Comparison of ENCODE assay signal across 18 cellular contexts in genomic region chr2:35526741-35527140, GRCh38.
DNase-seq lines count a peak whose midpoint lies in the region; FAIRE-seq and TF ChIP-seq lines count a peak whose summit lies in the region.
"Had no signal": no experiment of that assay in that cellular context is flagged by ENCODE, and none has a peak within 500 bp of the region (broad histone marks: within the 10 kb centered on the region; RNA-seq: fewer than 3 reads in every experiment).

No MANE protein-coding gene starts in this region.

- H4K20me1 ChIP-seq in astrocyte (ENCODE audit: insufficient read depth, low read length) (no peaks in the 10 kb centered on the region), endothelial cell of umbilical vein (replicated peaks; ENCODE audit: control insufficient read depth, extremely low read depth, insufficient read depth, low read length) (no peaks in the 10 kb centered on the region), neural progenitor cell (ENCODE audit: low read depth) (no peaks in the 10 kb centered on the region)

- H4K8ac ChIP-seq in trophoblast cell (ENCODE audit: low read depth, low read length), result no peak overlapping the region

- H3K9ac ChIP-seq in astrocyte (ENCODE audit: low read length) (no peak overlapping the region), endothelial cell of umbilical vein (replicated peaks; ENCODE audit: extremely low read depth, insufficient read depth, low read length) (no peak overlapping the region), neural progenitor cell (no peak overlapping the region), trophoblast cell (ENCODE audit: low read length) (no peak overlapping the region)

- intact Hi-C loops in endothelial cell of umbilical vein (cut with micrococcal nuclease), result no loop called here

- H3F3A ChIP-seq in neural progenitor cell (ENCODE audit: low read depth), result no peaks in the 10 kb centered on the region

- TF ChIP-seq EP300 in Ishikawa (IDR thresholded peaks at IDR 0.05; ENCODE audit: borderline replicate concordance), result no peak

- CTCF ChIA-PET in endothelial cell of umbilical vein (lab: Charles Lee), result interaction anchor here (0.9 kb wide), 1 partner anchor 23 kb away, joined by 5 read pairs; no protein-coding TSS in a partner anchor

- DNase-seq in astrocyte (ENCODE audit: low read depth) (peak; percentile 13), endothelial cell of umbilical vein (ENCODE audit: low read depth, low spot score) (peak; percentile 28), neural progenitor cell (ENCODE audit: low spot score) (peak; percentile 15), NCI-H2081 (lab: John Stamatoyannopoulos, UW) (no peak), trophoblast cell (no peak), H7 (no peak)
- DNase-seq: AML-193, DMS79 treated with DMSO at 0.1 percent for 48 hours, NCI-H1436, NCI-H1930, NCI-H345, NCI-H526 treated with DMSO at 0.1 percent for 48 hours, SHP77 had no signal

- H3K18ac ChIP-seq in trophoblast cell (ENCODE audit: low read length), result no peak overlapping the region

- H2AFZ ChIP-seq in astrocyte (ENCODE audit: low read depth, low read length) (no peak overlapping the region), endothelial cell of umbilical vein (ENCODE audit: low read depth, low read length) (no peak overlapping the region), neural progenitor cell (replicated peaks) (no peak overlapping the region), trophoblast cell (ENCODE audit: insufficient read depth, low read length, poor library complexity) (no peak overlapping the region)

- no peak overlapping the region for H2BK12ac ChIP-seq in trophoblast cell (ENCODE audit: low read length)

- H3K36me3 ChIP-seq in astrocyte (ENCODE audit: insufficient read depth, low read length), result no peaks in the 10 kb centered on the region
- H3K36me3 ChIP-seq in endothelial cell of umbilical vein (ENCODE audit: control insufficient read depth in 2 of 2, extremely low read depth in 1 of 2, insufficient read depth in 2 of 2, low read length in 2 of 2), result no peaks in the 10 kb centered on the region
- no peaks in the 10 kb centered on the region for H3K36me3 ChIP-seq in neural progenitor cell
- H3K36me3 ChIP-seq in trophoblast cell (ENCODE audit: control insufficient read depth in 1 of 2, insufficient read depth in 2 of 2, low read length in 2 of 2), result no peaks in the 10 kb centered on the region
- no peaks in the 10 kb centered on the region for H3K36me3 ChIP-seq in H7 (replicated peaks; ENCODE audit: control insufficient read depth, insufficient read depth, low read length)

- no peaks in the 10 kb centered on the region for H3K9me1 ChIP-seq in endothelial cell of umbilical vein (replicated peaks; ENCODE audit: control insufficient read depth, extremely low read depth, insufficient read depth, low read length)

- no peak overlapping the region for H2BK120ac ChIP-seq in trophoblast cell (ENCODE audit: insufficient read depth, low read length, poor library complexity)

- H3K79me2 ChIP-seq in astrocyte (ENCODE audit: insufficient read depth, low read length) (no peaks in the 10 kb centered on the region), endothelial cell of umbilical vein (ENCODE audit: control insufficient read depth, insufficient read depth, low read length) (no peaks in the 10 kb centered on the region), neural progenitor cell (ENCODE audit: low read depth) (no peaks in the 10 kb centered on the region), trophoblast cell (ENCODE audit: control insufficient read depth, insufficient read depth, low read length, poor library complexity) (no peaks in the 10 kb centered on the region)

- no peak overlapping the region for H3K4me3 ChIP-seq in astrocyte (ENCODE audit: insufficient read depth, low read depth, low read length)
- no peak overlapping the region for H3K4me3 ChIP-seq in endothelial cell of umbilical vein (replicated peaks in 1 of 3; ENCODE audit: insufficient read depth in 1 of 3, low read depth in 1 of 3, low read length in 3 of 3)
- no peak overlapping the region for H3K4me3 ChIP-seq in neural progenitor cell
- H3K4me3 ChIP-seq in trophoblast cell (ENCODE audit: low read depth, low read length), result no peak overlapping the region
- no peak overlapping the region for H3K4me3 ChIP-seq in H7 (ENCODE audit: insufficient read depth, low read depth, low read length)
- H3K4me3 ChIP-seq: SK-N-MC had no signal

- POLR2A ChIA-PET in endothelial cell of umbilical vein (lab: Charles Lee), result no interaction called here

- no TSS peak for BruUV-seq in endothelial cell of umbilical vein (replicated peaks; lab: Mats Ljungman, UMichigan)

- no peak overlapping the region for H3K14ac ChIP-seq in trophoblast cell (ENCODE audit: low read length)

- no peak for TF ChIP-seq POLR2A in endothelial cell of umbilical vein (IDR thresholded peaks at IDR 0.05; ENCODE audit: low read depth, low read length)

- no peaks in the 10 kb centered on the region for H3K4me1 Mint-ChIP-seq in astrocyte (ENCODE audit: low read depth, unreplicated experiment)
- peaks cover 4% of the 10 kb centered on the region for H3K4me1 Mint-ChIP-seq in neural progenitor cell

- no peak overlapping the region for H2BK5ac ChIP-seq in trophoblast cell (ENCODE audit: low read depth, low read length, poor library complexity)

- no peaks in the 10 kb centered on the region for H3K79me1 ChIP-seq in trophoblast cell (ENCODE audit: low read length)

- H3K4me2 ChIP-seq in astrocyte (ENCODE audit: low read length) (no peak overlapping the region), endothelial cell of umbilical vein (ENCODE audit: insufficient read depth, low read length) (no peak overlapping the region), neural progenitor cell (no peak overlapping the region), trophoblast cell (ENCODE audit: low read length) (no peak overlapping the region)

- no peak overlapping the region for H3K4me3 Mint-ChIP-seq in astrocyte (ENCODE audit: unreplicated experiment)
- no peak overlapping the region for H3K4me3 Mint-ChIP-seq in neural progenitor cell

- H3K9me3 Mint-ChIP-seq in astrocyte (ENCODE audit: unreplicated experiment) (peaks cover 3% of the 10 kb centered on the region), neural progenitor cell (peaks cover 2% of the 10 kb centered on the region)

- TF ChIP-seq RAD21 in Ishikawa (IDR thresholded peaks at IDR 0.05; ENCODE audit: low read depth), result no peak

- no peak overlapping the region for H3K23ac ChIP-seq in trophoblast cell (ENCODE audit: low read length)

- no peak for TF ChIP-seq CTCF in astrocyte (IDR thresholded peaks at IDR 0.05; ENCODE audit: insufficient read depth, low read depth, low read length)
- TF ChIP-seq CTCF in endothelial cell of umbilical vein (IDR thresholded peaks at IDR 0.05; ENCODE audit: extremely low read depth in 1 of 2, insufficient read depth in 1 of 2, low read depth in 1 of 2, low read length in 2 of 2), result no peak
- no peak for TF ChIP-seq CTCF in neural progenitor cell (IDR thresholded peaks at IDR 0.05)

- H3K4ac ChIP-seq in trophoblast cell (ENCODE audit: low read depth, low read length), result no peak overlapping the region

- H3K36me3 Mint-ChIP-seq in astrocyte (ENCODE audit: low read depth, unreplicated experiment) (no peaks in the 10 kb centered on the region), neural progenitor cell (no peaks in the 10 kb centered on the region)

- no peak overlapping the region for H2AK5ac ChIP-seq in trophoblast cell (ENCODE audit: low read length)

- H3K4me1 ChIP-seq in astrocyte (ENCODE audit: insufficient read depth, low read length) (no peaks in the 10 kb centered on the region), endothelial cell of umbilical vein (ENCODE audit: control insufficient read depth, extremely low read depth, insufficient read depth, low read length) (no peaks in the 10 kb centered on the region), neural progenitor cell (peaks cover 3% of the 10 kb centered on the region), trophoblast cell (ENCODE audit: control insufficient read depth in 1 of 2, insufficient read depth in 2 of 2, low read length in 2 of 2) (no peaks in the 10 kb centered on the region)

- no peak overlapping the region for H4K91ac ChIP-seq in trophoblast cell (ENCODE audit: low read depth, low read length)

- no peaks in the 10 kb centered on the region for H3K27me3 ChIP-seq in astrocyte (ENCODE audit: insufficient read depth, low read length)
- no peaks in the 10 kb centered on the region for H3K27me3 ChIP-seq in endothelial cell of umbilical vein (ENCODE audit: control insufficient read depth in 2 of 2, insufficient read depth in 2 of 2, low read length in 2 of 2)
- H3K27me3 ChIP-seq in neural progenitor cell, result no peaks in the 10 kb centered on the region
- H3K27me3 ChIP-seq in trophoblast cell (ENCODE audit: insufficient read depth, low read length), result no peaks in the 10 kb centered on the region
- H3K27me3 ChIP-seq in H7 (ENCODE audit: control insufficient read depth, insufficient read depth, low read length), result no peaks in the 10 kb centered on the region

- H4K12ac ChIP-seq in trophoblast cell (ENCODE audit: low read depth, low read length), result no peak overlapping the region

- FAIRE-seq in astrocyte (lab: Jason Lieb, UNC), result no peak
- FAIRE-seq in endothelial cell of umbilical vein (lab: Jason Lieb, UNC), result peak; percentile 37
- FAIRE-seq: H54, RCC 7860 had no signal

- H3K27ac Mint-ChIP-seq in astrocyte (ENCODE audit: unreplicated experiment), result no peak overlapping the region
- H3K27ac Mint-ChIP-seq in neural progenitor cell, result no peak overlapping the region

- dilution Hi-C loops in endothelial cell of umbilical vein (cut with MboI; ENCODE audit: extremely low pct_ligation_motif_present, low sequenced_read_pairs), result no loop called here

- no peaks in the 10 kb centered on the region for H3K27me3 Mint-ChIP-seq in astrocyte (ENCODE audit: low read depth, unreplicated experiment)
- H3K27me3 Mint-ChIP-seq in neural progenitor cell (ENCODE audit: insufficient read depth, low read depth), result no peaks in the 10 kb centered on the region

- WGBS in trophoblast cell (ENCODE audit: extremely low coverage, insufficient coverage, insufficient read length), result no CpG with 5 or more reads among the region's 2 CpGs

- H3K27ac ChIP-seq in astrocyte (ENCODE audit: low read depth, low read length), result no peak overlapping the region
- no peak overlapping the region for H3K27ac ChIP-seq in endothelial cell of umbilical vein (ENCODE audit: insufficient read depth, low read depth, low read length)
- no peak overlapping the region for H3K27ac ChIP-seq in neural progenitor cell
- H3K27ac ChIP-seq in trophoblast cell (ENCODE audit: low read depth, low read length), result no peak overlapping the region
- H3K27ac ChIP-seq: C4-2B, SK-N-MC had no signal

- H3K9me3 ChIP-seq in astrocyte (ENCODE audit: insufficient read depth, low read depth, low read length) (no peaks in the 10 kb centered on the region), endothelial cell of umbilical vein (replicated peaks; ENCODE audit: control insufficient read depth, insufficient read depth, low read length) (no peaks in the 10 kb centered on the region), neural progenitor cell (ENCODE audit: low read depth) (peaks cover 3% of the 10 kb centered on the region), trophoblast cell (ENCODE audit: insufficient read depth, low read depth, low read length) (peaks cover 8% of the 10 kb centered on the region)

TF ChIP-seq in endothelial cell of umbilical vein, 7 proteins besides CTCF, POLR2A, EP300 and RAD21 (continues in another document):
- TF ChIP-seq JUN (IDR thresholded peaks at IDR 0.05; ENCODE audit: borderline replicate concordance, insufficient read depth, insufficient read length, low read depth) (no peak), FOS (IDR thresholded peaks at IDR 0.05; ENCODE audit: borderline replicate concordance, insufficient read depth, low read length) (no peak)

Comparison
In these comparisons a context has a peak if more than half of its experiments do, and no peak if none do; other contexts are left out.
1. DNase-seq: peak in astrocyte (single experiment), endothelial cell of umbilical vein (single experiment) and neural progenitor cell (single experiment); none in NCI-H2081 (0 of 2), trophoblast cell (0 of 2) and H7 (single experiment).